Comparison of ENCODE assay signal across 7 cellular contexts in genomic region chr17:72992783-72993467, GRCh38.
DNase-seq lines count a peak whose midpoint lies in the region; FAIRE-seq and TF ChIP-seq lines count a peak whose summit lies in the region.
"Not testable (repeated sequence)": the region's sequence is repeated elsewhere in the genome, so short reads cannot be mapped to it uniquely, and the experiment has no call there.

No MANE protein-coding gene starts in this region.

- H3K4me3 Mint-ChIP-seq in chondrocyte (ENCODE audit: unreplicated experiment); neural progenitor cell: not testable (repeated sequence)

- peaks cover 12% of the 10 kb centered on the region for H3K4me1 Mint-ChIP-seq in chondrocyte (ENCODE audit: low read depth)
- not testable (repeated sequence) for H3K4me1 Mint-ChIP-seq in neural progenitor cell

- not testable (repeated sequence) for H3K36me3 ChIP-seq in neural progenitor cell

- DNase-seq in GM19239 (ENCODE audit: insufficient read length, low spot score); chondrocyte (ENCODE audit: low spot score); neural progenitor cell (ENCODE audit: low spot score): not testable (repeated sequence)
- peak; percentile 64 for DNase-seq in OCI-M1 (lab: John Stamatoyannopoulos, UW)
- peak; percentile 32 to 54 for DNase-seq in activated CD4-positive, alpha-beta T cell treated with anti-CD3 and anti-CD28 coated beads, Interleukin-2, amount 50 U/mL, for 48 hours
- DNase-seq in activated naive CD4-positive, alpha-beta T cell treated with Interleukin-2 at 50 U/mL for 16 hours, result peak; percentile 37
- DNase-seq in stimulated activated CD4-positive, alpha-beta T cell treated with anti-CD3 and anti-CD28 coated beads, TNF-alpha, amount 100 ng/mL, for 48 hours (ENCODE audit: low read depth in 3 of 3), result peak in 2 of 3 donors; percentile 0 to 1

- peak; percentile 33 for FAIRE-seq in GM19239 (lab: Jason Lieb, UNC)

- H3K27me3 ChIP-seq in neural progenitor cell, result not testable (repeated sequence)

- H3K79me2 ChIP-seq in neural progenitor cell (ENCODE audit: low read depth), result not testable (repeated sequence)

- not testable (repeated sequence) for H3K27me3 Mint-ChIP-seq in chondrocyte (ENCODE audit: low read depth); neural progenitor cell (ENCODE audit: insufficient read depth, low read depth)

- not testable (repeated sequence) for H3K4me2 ChIP-seq in neural progenitor cell

- not testable (repeated sequence) for H3K9me3 Mint-ChIP-seq in chondrocyte (ENCODE audit: low read depth); neural progenitor cell

- not testable (repeated sequence) for H3K9ac ChIP-seq in neural progenitor cell

- not testable (repeated sequence) for H2AFZ ChIP-seq in neural progenitor cell (replicated peaks)

- not testable (repeated sequence) for H3K4me3 ChIP-seq in neural progenitor cell

- not testable (repeated sequence) for H3K36me3 Mint-ChIP-seq in chondrocyte (ENCODE audit: low read depth); neural progenitor cell

- H3F3A ChIP-seq in neural progenitor cell (ENCODE audit: low read depth), result not testable (repeated sequence)

- not testable (repeated sequence) for TF ChIP-seq CTCF in chondrocyte (IDR thresholded peaks at IDR 0.05); neural progenitor cell (IDR thresholded peaks at IDR 0.05)

- H4K20me1 ChIP-seq in neural progenitor cell (ENCODE audit: low read depth), result not testable (repeated sequence)

- H3K4me1 ChIP-seq in neural progenitor cell, result not testable (repeated sequence)

- H3K27ac ChIP-seq in neural progenitor cell, result not testable (repeated sequence)

- not testable (repeated sequence) for H3K9me3 ChIP-seq in neural progenitor cell (ENCODE audit: low read depth)

- peak overlapping the region; percentile 36 for H3K27ac Mint-ChIP-seq in chondrocyte (ENCODE audit: unreplicated experiment)
- peak overlapping the region; percentile 73 for H3K27ac Mint-ChIP-seq in neural progenitor cell
